ENCODE assay signal across 22 cellular contexts in genomic region chr19:33484226-33484774, GRCh38. TPM values are rescaled to one million over a fixed set of nuclear protein-coding genes. Genes with fewer than 3 reads are reported as not detected.
A peak's percentile ranks its signal among the peaks of the same experiment; 100 is the strongest.
DNase-seq lines count a peak whose midpoint lies in the region; ATAC-seq, FAIRE-seq and TF ChIP-seq lines count a peak whose summit lies in the region.
"Had no signal": no experiment of that assay in that cellular context is flagged by ENCODE, and none has a peak within 500 bp of the region (broad histone marks: within the 10 kb centered on the region; RNA-seq: fewer than 3 reads in every experiment).

No MANE protein-coding gene starts in this region.

- WGBS in K562 (ENCODE audit: insufficient coverage, low coverage, missing lambda C conversion rate) = 21% methylated on average over 8 of the region's 8 CpGs

- no peaks in the 10 kb centered on the region for H3K4me1 Mint-ChIP-seq in GM23338
- H3K4me1 Mint-ChIP-seq in stimulated activated effector memory CD8-positive, alpha-beta T cell treated with anti-CD3 and anti-CD28 coated beads, Interleukin-12 subunit alpha, Interleukin-12 subunit beta, amount 100 ng/mL, for 72 hours = peaks cover 6% of the 10 kb centered on the region

- in situ Hi-C loops in K562 (cut with MboI) = no loop called here
- in situ Hi-C loops in gastrocnemius medialis (cut with MboI; ENCODE audit: low sequenced_read_pairs in 4 of 4) = no loop called here

- peaks cover 3% of the 10 kb centered on the region for H3K27me3 Mint-ChIP-seq in GM23338 (ENCODE audit: insufficient read depth, low read depth, poor library complexity)

- H3K27ac ChIP-seq in GM23338 (ENCODE audit: low read depth) (no peak overlapping the region), K562 (ENCODE audit: extremely low read depth, low read depth, low read length) (no peak overlapping the region), lower lobe of right lung (no peak overlapping the region), gastrocnemius medialis (no peak overlapping the region)
- H3K27ac ChIP-seq: BLaER1 treated with 17β-estradiol and CSF1 and Interleukin-3, amounts not matched to agents 10 nM and 100 nM; SJCRH30 had no signal

- no peaks in the 10 kb centered on the region for H3K9me2 ChIP-seq in GM23338 (ENCODE audit: insufficient read depth)

- no peak for TF ChIP-seq EP300 in K562 (IDR thresholded peaks at IDR 0.05; ENCODE audit: low read length)

- no peaks in the 10 kb centered on the region for H3K79me2 ChIP-seq in GM23338 (replicated peaks; ENCODE audit: insufficient read depth)
- H3K79me2 ChIP-seq in K562 (ENCODE audit: control insufficient read depth, insufficient read depth, low read length) = no peaks in the 10 kb centered on the region

- TF ChIP-seq POLR2A in K562 (conservative IDR thresholded peaks at IDR 0.05) (no peak), gastrocnemius medialis (IDR thresholded peaks at IDR 0.05) (no peak)

- no peak overlapping the region for H3K4me3 ChIP-seq in GM23338
- H3K4me3 ChIP-seq in K562 = no peak overlapping the region
- H3K4me3 ChIP-seq in lower lobe of right lung = no peak overlapping the region
- H3K4me3 ChIP-seq in gastrocnemius medialis = no peak overlapping the region
- H3K4me3 ChIP-seq: BLaER1 treated with 17β-estradiol and CSF1 and Interleukin-3, amounts not matched to agents 10 nM and 100 nM; GM12878; SJCRH30 had no signal

- no peaks in the 10 kb centered on the region for H3K9me1 ChIP-seq in K562 (ENCODE audit: control insufficient read depth, insufficient read depth, low read length)

- peak overlapping the region; percentile 23; the same call in 1 of the 2 replicates for H3K27ac Mint-ChIP-seq in GM23338
- H3K27ac Mint-ChIP-seq in stimulated activated effector memory CD8-positive, alpha-beta T cell treated with anti-CD3 and anti-CD28 coated beads, Interleukin-12 subunit alpha, Interleukin-12 subunit beta, amount 100 ng/mL, for 72 hours = no peak overlapping the region
- H3K27ac Mint-ChIP-seq: CD8-positive, alpha-beta T cell; HFFc6 had no signal

- intact Hi-C loops in K562 (cut with micrococcal nuclease) (no loop called here), lower lobe of right lung (cut with DNase I) (no loop called here), gastrocnemius medialis (cut with DNase I; ENCODE audit: low total_unique reads) (no loop called here)

- FAIRE-seq in K562 (lab: Jason Lieb, UNC) = no peak
- FAIRE-seq: GM12878 had no signal

- H3K4me1 ChIP-seq in GM23338 (ENCODE audit: insufficient read depth) = no peaks in the 10 kb centered on the region
- no peaks in the 10 kb centered on the region; a peak in 2 of 5 replicates for H3K4me1 ChIP-seq in K562 (replicated peaks in 1 of 2; ENCODE audit: control insufficient read depth in 2 of 2, insufficient read depth in 2 of 2, low read length in 2 of 2)
- H3K4me1 ChIP-seq in lower lobe of right lung = no peaks in the 10 kb centered on the region
- H3K4me1 ChIP-seq in gastrocnemius medialis = peaks cover 11 to 15% of the 10 kb centered on the region in 2 donors

- POLR2A ChIA-PET in K562 (lab: Yijun Ruan, JAX) = no interaction called here

- ATAC-seq in GM23338 (no peak), K562 (no peak), lower lobe of right lung (no peak), gastrocnemius medialis (peak; percentile 10 to 64)
- no peak for ATAC-seq in stimulated activated effector memory CD8-positive, alpha-beta T cell treated with anti-CD3 and anti-CD28 coated beads, Interleukin-12 subunit alpha, Interleukin-12 subunit beta, amount 100 ng/mL, for 72 hours
- ATAC-seq: CD8-positive, alpha-beta T cell; GM12878 had no signal

- TF ChIP-seq CTCF in GM23338 (conservative IDR thresholded peaks at IDR 0.05; ENCODE audit: low read depth in 2 of 2) = no peak
- TF ChIP-seq CTCF in K562 (IDR thresholded peaks at IDR 0.05 in 2 of 3, conservative IDR thresholded peaks at IDR 0.05 in 1 of 3; ENCODE audit: insufficient read depth in 2 of 3, low read depth in 1 of 3, low read length in 3 of 3) = no peak
- TF ChIP-seq CTCF in lower lobe of right lung (IDR thresholded peaks at IDR 0.05) = no peak
- no peak for TF ChIP-seq CTCF in gastrocnemius medialis (IDR thresholded peaks at IDR 0.05 in 4 of 5, conservative IDR thresholded peaks at IDR 0.05 in 1 of 5)

- no peaks in the 10 kb centered on the region for H3K9me3 ChIP-seq in K562 (replicated peaks; ENCODE audit: control insufficient read depth, insufficient read depth, low read depth, low read length)
- peaks cover 10% of the 10 kb centered on the region for H3K9me3 ChIP-seq in lower lobe of right lung
- no peaks in the 10 kb centered on the region for H3K9me3 ChIP-seq in gastrocnemius medialis
- H3K9me3 ChIP-seq: SJCRH30 had no signal

- H4K20me1 ChIP-seq in GM23338 (replicated peaks; ENCODE audit: insufficient read depth) (no peaks in the 10 kb centered on the region; the same call in 1 of the 2 replicates), K562 (replicated peaks; ENCODE audit: control insufficient read depth, insufficient read depth, low read length) (0 out of 2 replicates have a peak, but pooled peaks cover 3% of the 10 kb centered on the region)

- CTCF ChIA-PET in K562 (lab: Yijun Ruan, JAX; ENCODE audit: low intra/inter-chr PET ratio) = no interaction called here

- DNase-seq in GM23338 (ENCODE audit: low spot score) (no peak), K562 (ENCODE audit: extremely low read depth in 1 of 4, low spot score in 3 of 4) (peak in 1 of 4 experiments; percentile 4), lower lobe of right lung (peak; percentile 10), gastrocnemius medialis (no peak), NOMO-1 (lab: John Stamatoyannopoulos, UW; ENCODE audit: unreplicated experiment in 2 of 2) (no peak), H4 (ENCODE audit: low spot score) (no peak)
- DNase-seq in stimulated activated effector memory CD8-positive, alpha-beta T cell treated with anti-CD3 and anti-CD28 coated beads, Interleukin-12 subunit alpha, Interleukin-12 subunit beta, amount 100 ng/mL, for 72 hours (ENCODE audit: low spot score in 2 of 2) = no peak
- DNase-seq: Calu3; CD8-positive, alpha-beta T cell; DMS53; EL; GOT3; HFFc6; Karpas-422; NCI-H1048; NCI-H1436; NCI-H1930; NCI-H226; NCI-H524 treated with DMSO at 0.1 percent for 48 hours; SJCRH30 had no signal

- TF ChIP-seq RAD21 in K562 (CRISPR knock-in tag; conservative IDR thresholded peaks at IDR 0.05 in 1 of 2, IDR thresholded peaks at IDR 0.05 in 1 of 2) = no peak

- H3K36me3 ChIP-seq in GM23338 (ENCODE audit: insufficient read depth) (0 out of 2 replicates have a peak, but pooled peaks cover 6% of the 10 kb centered on the region), K562 (ENCODE audit: control insufficient read depth, insufficient read depth, low read length) (no peaks in the 10 kb centered on the region), lower lobe of right lung (peaks cover 15% of the 10 kb centered on the region), gastrocnemius medialis (peaks cover 0 to 6% of the 10 kb centered on the region in 2 donors)

- H3K4me3 Mint-ChIP-seq in GM23338 = no peak overlapping the region
- H3K4me3 Mint-ChIP-seq in stimulated activated effector memory CD8-positive, alpha-beta T cell treated with anti-CD3 and anti-CD28 coated beads, Interleukin-12 subunit alpha, Interleukin-12 subunit beta, amount 100 ng/mL, for 72 hours = no peak overlapping the region
- H3K4me3 Mint-ChIP-seq: CD8-positive, alpha-beta T cell; HFFc6 had no signal

- H3K4me2 ChIP-seq in GM23338 = no peak overlapping the region
- H3K4me2 ChIP-seq in K562 (ENCODE audit: insufficient read depth, low read length) = no peak overlapping the region
- H3K4me2 ChIP-seq: BLaER1 treated with 17β-estradiol and CSF1 and Interleukin-3, amounts not matched to agents 10 nM and 100 nM had no signal

- BruUV-seq in K562 (replicated peaks; lab: Mats Ljungman, UMichigan) = no TSS peak

- no peaks in the 10 kb centered on the region for H3K27me3 ChIP-seq in GM23338 (ENCODE audit: insufficient read depth)
- no peaks in the 10 kb centered on the region; a peak in 1 of 5 replicates for H3K27me3 ChIP-seq in K562 (ENCODE audit: control insufficient read depth in 2 of 2, insufficient read depth in 2 of 2, low read length in 2 of 2)
- no peaks in the 10 kb centered on the region for H3K27me3 ChIP-seq in lower lobe of right lung (ENCODE audit: low read depth)
- H3K27me3 ChIP-seq in gastrocnemius medialis = no peaks in the 10 kb centered on the region
- H3K27me3 ChIP-seq: BLaER1 treated with 17β-estradiol and CSF1 and Interleukin-3, amounts not matched to agents 10 nM and 100 nM; SJCRH30 had no signal

- H3K36me3 Mint-ChIP-seq in GM23338 (ENCODE audit: low read depth) = peaks cover 15% of the 10 kb centered on the region
- H3K36me3 Mint-ChIP-seq in stimulated activated effector memory CD8-positive, alpha-beta T cell treated with anti-CD3 and anti-CD28 coated beads, Interleukin-12 subunit alpha, Interleukin-12 subunit beta, amount 100 ng/mL, for 72 hours = no peaks in the 10 kb centered on the region

- peaks cover 5% of the 10 kb centered on the region; the same call in 1 of the 3 replicates for H3K9me3 Mint-ChIP-seq in GM23338
- peaks cover 7% of the 10 kb centered on the region for H3K9me3 Mint-ChIP-seq in stimulated activated effector memory CD8-positive, alpha-beta T cell treated with anti-CD3 and anti-CD28 coated beads, Interleukin-12 subunit alpha, Interleukin-12 subunit beta, amount 100 ng/mL, for 72 hours

- H2AFZ ChIP-seq in GM23338 (no peak overlapping the region), K562 (ENCODE audit: low read depth, low read length) (no peak overlapping the region)

- H3K9ac ChIP-seq in K562 (ENCODE audit: insufficient read depth in 1 of 2, low read depth in 2 of 2, low read length in 2 of 2) = no peak overlapping the region
- H3K9ac ChIP-seq: BLaER1 treated with 17β-estradiol and CSF1 and Interleukin-3, amounts not matched to agents 10 nM and 100 nM had no signal

- no peaks in the 10 kb centered on the region for H3F3A ChIP-seq in GM23338 (replicated peaks; ENCODE audit: low read depth)

RNA-seq across cellular contexts. Expression of gene PEPD, which starts 37.3 kb away (rescaled TPM):
- 89.2 and 95.5 TPM in 2 replicates for total RNA-seq in GM23338 (2014; rRNA removed; shearing (Covaris generic))
- 81.7 and 84.7 TPM in 2 replicates for polyA plus RNA-seq in GM23338 (2016; fragmentation: Nextera tagmentation; extraction: Ambion mirVana)
- 9.8 and 14.8 TPM in 2 replicates for total RNA-seq in K562 (2011; cell fraction: chromatin; rRNA removed; ENCODE audit: low replicate concordance)
- 9.5 and 12.1 TPM in 2 replicates for total RNA-seq in K562 (2011; cell fraction: nucleolus; rRNA removed)
- total RNA-seq in K562 (2011; cell fraction: nucleoplasm; rRNA removed) = 7.6 and 9.6 TPM in 2 replicates
- 14.8 and 16.0 TPM in 2 replicates for total RNA-seq in K562 (2014; rRNA removed)
- total RNA-seq in K562 (2014; rRNA removed; fragmentation: Illumina TruSeq; extraction: Trizol) = 12.4 and 12.8 TPM in 2 replicates
- total RNA-seq in K562 (2015; rRNA removed; fragmentation: Illumina TruSeq; extraction: Trizol) = 14.4 and 14.6 TPM in 2 replicates
- 18.3 and 19.2 TPM in 2 replicates for total RNA-seq in K562 (2021)
- polyA plus RNA-seq in K562 (2011; rRNA removed) = 13.8 and 18.9 TPM in 2 replicates
- 18.5 and 48.9 TPM in 2 replicates for polyA plus RNA-seq in K562 (2011; cell fraction: cytosol; rRNA removed)
- 8.5 and 13.7 TPM in 2 replicates for polyA plus RNA-seq in K562 (2011; cell fraction: nucleus; rRNA removed)
- polyA plus RNA-seq in K562 (2012) = 20.5 and 25.4 TPM in 2 replicates
- polyA plus RNA-seq in K562 (2014; fragmentation: Illumina TruSeq; extraction: Trizol) = 12.8 and 18.0 TPM in 2 replicates
- polyA plus RNA-seq in K562 (2014; fragmentation: Nextera tagmentation; extraction: Ambion mirVana) = 1 to 10 TPM; 1.3 to 3.0 TPM
- 18.6 and 23.2 TPM in 2 replicates for polyA plus RNA-seq in K562 (2014; rRNA removed)
- 8.9 and 13.7 TPM in 2 replicates for polyA minus RNA-seq in K562 (2011; rRNA and poly(A)+ RNA removed)
- 9.4 and 10.6 TPM in 2 replicates for polyA minus RNA-seq in K562 (2011; cell fraction: cytosol; rRNA and poly(A)+ RNA removed)
- polyA minus RNA-seq in K562 (2011; cell fraction: nucleus; rRNA and poly(A)+ RNA removed) = 5.8 and 6.3 TPM in 2 replicates
- 94.0 TPM for total RNA-seq in lower lobe of right lung
- 10 to 100 TPM; 33.9 to 57.0 (median 45.0) TPM for total RNA-seq in gastrocnemius medialis
- 62.7 and 64.2 TPM in 2 replicates for total RNA-seq in H4 (2014; rRNA removed; shearing (Covaris generic))

Comparison
In these comparisons a context has a peak if more than half of its experiments do, and no peak if none do; other contexts are left out.
1. ATAC-seq: peak in gastrocnemius medialis (2 of 2); none in GM23338 (single experiment), K562 (single experiment), lower lobe of right lung (0 of 2) and stimulated activated effector memory CD8-positive, alpha-beta T cell treated with anti-CD3 and anti-CD28 coated beads, Interleukin-12 subunit alpha, Interleukin-12 subunit beta, amount 100 ng/mL, for 72 hours (single experiment).